22 cellular contexts compared by ENCODE assay signal in genomic region chr1:188363943-188364342, GRCh38.
DNase-seq lines count a peak whose midpoint lies in the region; ATAC-seq and TF ChIP-seq lines count a peak whose summit lies in the region.
"Had no signal": no experiment of that assay in that cellular context is flagged by ENCODE, and none has a peak within 500 bp of the region (broad histone marks: within the 10 kb centered on the region; RNA-seq: fewer than 3 reads in every experiment).

No MANE protein-coding gene starts in this region.

- peak; percentile 6 for DNase-seq in H4 (ENCODE audit: low spot score)
- no peak for DNase-seq in MM.1S
- no peak for DNase-seq in cortex of kidney (lab: John Stamatoyannopoulos, UW)
- DNase-seq in activated CD4-positive, CD25-positive, alpha-beta regulatory T cell (lab: John Stamatoyannopoulos, UW), result no peak
- DNase-seq: AML-193; C1 segment of cervical spinal cord; CD8-positive, alpha-beta T cell; GF-D8; HCEC 1CT; IMR-90; NCI-H1092; NCI-H1436; NCI-H187 treated with DMSO at 0.1 percent for 48 hours; NCI-H2107; NCI-H2227 treated with DMSO at 0.1 percent for 48 hours; NCI-H510A treated with DMSO at 0.1 percent for 48 hours; NCI-H774; Peyer's patch; SJCRH30 had no signal

- H3K79me2 ChIP-seq in MM.1S (ENCODE audit: low read length), result no peaks in the 10 kb centered on the region

- peak overlapping the region; percentile 43 for H3K4me3 ChIP-seq in MM.1S (ENCODE audit: low read length)
- peak overlapping the region; percentile 32; the same call in 1 of the 2 replicates for H3K4me3 ChIP-seq in WI38 (ENCODE audit: low read depth, low read length)
- H3K4me3 ChIP-seq: Peyer's patch, SJCRH30 had no signal

- TF ChIP-seq CTCF in MM.1S (IDR thresholded peaks at IDR 0.05; ENCODE audit: low read length) (no peak), WI38 (IDR thresholded peaks at IDR 0.05; ENCODE audit: low read depth, low read length) (no peak)

- no peaks in the 10 kb centered on the region for H3K36me3 ChIP-seq in MM.1S (replicated peaks; ENCODE audit: insufficient read depth, low read length)
- H3K36me3 ChIP-seq: Peyer's patch, SJCRH30 had no signal

- no peak overlapping the region for H3K9ac ChIP-seq in MM.1S (ENCODE audit: low read length)

- H3K27me3 ChIP-seq in MM.1S (replicated peaks; ENCODE audit: insufficient read depth, low read length), result no peaks in the 10 kb centered on the region
- H3K27me3 ChIP-seq: Peyer's patch, SJCRH30 had no signal

- no peaks in the 10 kb centered on the region for H3K9me2 ChIP-seq in MM.1S (replicated peaks; ENCODE audit: insufficient read depth, low read length)

- ATAC-seq in GM21786 (IDR thresholded peaks at IDR 0.05; ENCODE audit: unreplicated experiment) (no peak), SK-N-SH treated with all-trans-retinoic acid at 6 μM for 48 hours (no peak)
- ATAC-seq: CD8-positive, alpha-beta T cell had no signal

- H3K4me1 ChIP-seq in MM.1S (ENCODE audit: low read length), result no peaks in the 10 kb centered on the region
- H3K4me1 ChIP-seq: Peyer's patch, SJCRH30 had no signal

- no peaks in the 10 kb centered on the region for H3K9me3 ChIP-seq in MM.1S (replicated peaks; ENCODE audit: insufficient read depth, low read length)
- H3K9me3 ChIP-seq: Peyer's patch, SJCRH30 had no signal

- H4K20me1 ChIP-seq in MM.1S (ENCODE audit: insufficient read depth, low read length), result no peaks in the 10 kb centered on the region

- no peak overlapping the region for H3K27ac ChIP-seq in MM.1S (ENCODE audit: low read length)
- H3K27ac ChIP-seq: Peyer's patch, SJCRH30 had no signal

- no peaks in the 10 kb centered on the region for H3F3A ChIP-seq in MM.1S (ENCODE audit: insufficient read depth, low read length)

- H2AFZ ChIP-seq in MM.1S (ENCODE audit: low read length), result peak overlapping the region; percentile 36; the same call in 1 of the 2 replicates

- peak overlapping the region; percentile 28; the same call in 1 of the 2 replicates for H3K4me2 ChIP-seq in MM.1S (ENCODE audit: low read depth, low read length)

TF ChIP-seq in SK-N-SH treated with all-trans-retinoic acid at 6 μM for 48 hours, 23 proteins besides CTCF, POLR2A, EP300 and RAD21:
- TF ChIP-seq RARB (CRISPR knock-in tag; IDR thresholded peaks at IDR 0.05), result no peak
- no peak for TF ChIP-seq CREB5 (CRISPR knock-in tag; IDR thresholded peaks at IDR 0.05; ENCODE audit: low read depth)
- TF ChIP-seq GLIS3 (CRISPR knock-in tag; IDR thresholded peaks at IDR 0.05), result no peak
- no peak for TF ChIP-seq ZNF8 (CRISPR knock-in tag; IDR thresholded peaks at IDR 0.05)
- no peak for TF ChIP-seq ARNTL (CRISPR knock-in tag; IDR thresholded peaks at IDR 0.05; ENCODE audit: borderline replicate concordance, low read depth)
- TF ChIP-seq CSRNP3 (CRISPR knock-in tag; IDR thresholded peaks at IDR 0.05), result no peak
- no peak for TF ChIP-seq ZFP30 (CRISPR knock-in tag; IDR thresholded peaks at IDR 0.05)
- TF ChIP-seq ISL1 (CRISPR knock-in tag; IDR thresholded peaks at IDR 0.05), result no peak
- no peak for TF ChIP-seq TSHZ2 (CRISPR knock-in tag; IDR thresholded peaks at IDR 0.05)
- no peak for TF ChIP-seq CSDC2 (CRISPR knock-in tag; IDR thresholded peaks at IDR 0.05)
- TF ChIP-seq ZNF70 (CRISPR knock-in tag; IDR thresholded peaks at IDR 0.05), result no peak
- no peak for TF ChIP-seq ZNF565 (CRISPR knock-in tag; conservative IDR thresholded peaks at IDR 0.05; ENCODE audit: low read depth)
- no peak for TF ChIP-seq TOX (CRISPR knock-in tag; IDR thresholded peaks at IDR 0.05; ENCODE audit: borderline replicate concordance)
- no peak for TF ChIP-seq PATZ1 (CRISPR knock-in tag; IDR thresholded peaks at IDR 0.05; ENCODE audit: borderline replicate concordance)
